Comparison of ENCODE assay signal across 29 cellular contexts in genomic region chr5:10348258-10348657, GRCh38.
"Had no signal": no experiment of that assay in that cellular context is flagged by ENCODE, and none has a peak within 500 bp of the region (broad histone marks: within the 10 kb centered on the region; RNA-seq: fewer than 3 reads in every experiment).

No MANE protein-coding gene starts in this region.

- H3K36me3 Mint-ChIP-seq: immature natural killer cell; memory B cell; mesothelial cell of epicardium; naive thymus-derived CD4-positive, alpha-beta T cell; stimulated activated naive B cell treated with anti-CD40 and anti-IgM and Interleukin-4, amounts not matched to agents 10 μg/mL and 1 μg/mL and 100 μg/mL, for 72 hours had no signal

- H3K27ac Mint-ChIP-seq: immature natural killer cell; memory B cell; mesothelial cell of epicardium; naive thymus-derived CD4-positive, alpha-beta T cell; nephron; stimulated activated naive B cell treated with anti-CD40 and anti-IgM and Interleukin-4, amounts not matched to agents 10 μg/mL and 1 μg/mL and 100 μg/mL, for 72 hours; stimulated activated naive CD8-positive, alpha-beta T cell treated with anti-CD3 and anti-CD28 coated beads, Interleukin-15, Interleukin-2, amounts not matched to agents 100 ng/mL and 50 ng/mL, for 24 hours had no signal

- H3K9me3 Mint-ChIP-seq: immature natural killer cell; memory B cell; mesothelial cell of epicardium; naive thymus-derived CD4-positive, alpha-beta T cell; nephron; stimulated activated naive B cell treated with anti-CD40 and anti-IgM and Interleukin-4, amounts not matched to agents 10 μg/mL and 1 μg/mL and 100 μg/mL, for 72 hours; stimulated activated naive CD8-positive, alpha-beta T cell treated with anti-CD3 and anti-CD28 coated beads, Interleukin-15, Interleukin-2, amounts not matched to agents 100 ng/mL and 50 ng/mL, for 24 hours had no signal

- DNase-seq: dermis blood vessel endothelial cell; effector memory CD4-positive, alpha-beta T cell; erythroblast; esophagus squamous epithelium; foreskin melanocyte; glutamatergic neuron; hypothalamus; immature natural killer cell; islet precursor cell; naive thymus-derived CD4-positive, alpha-beta T cell; occipital lobe; ovary; posterior cingulate gyrus; psoas muscle; right cardiac atrium; small intestine; stimulated activated CD4-positive, alpha-beta T cell treated with anti-CD3 and anti-CD28 coated beads, Interleukin-15, amount 100 ng/mL, for 24 hours; stimulated activated CD4-positive, alpha-beta T cell treated with anti-CD3 and anti-CD28 coated beads, Interleukin-2, amount 100 ng/mL, for 48 hours; stimulated activated naive B cell treated with anti-CD40 and anti-IgM and Interleukin-4, amounts not matched to agents 10 μg/mL and 1 μg/mL and 100 μg/mL, for 72 hours; upper lobe of left lung had no signal

- H3K27me3 ChIP-seq: esophagus squamous epithelium, ovary, tibial nerve, upper lobe of left lung had no signal

- H3K27me3 Mint-ChIP-seq: memory B cell; stimulated activated naive B cell treated with anti-CD40 and anti-IgM and Interleukin-4, amounts not matched to agents 10 μg/mL and 1 μg/mL and 100 μg/mL, for 72 hours; stimulated activated naive CD8-positive, alpha-beta T cell treated with anti-CD3 and anti-CD28 coated beads, Interleukin-15, Interleukin-2, amounts not matched to agents 100 ng/mL and 50 ng/mL, for 24 hours had no signal

- FAIRE-seq: urothelium cell line had no signal

- H3K4me3 Mint-ChIP-seq: immature natural killer cell; memory B cell; mesothelial cell of epicardium; naive thymus-derived CD4-positive, alpha-beta T cell; nephron; stimulated activated naive B cell treated with anti-CD40 and anti-IgM and Interleukin-4, amounts not matched to agents 10 μg/mL and 1 μg/mL and 100 μg/mL, for 72 hours; stimulated activated naive CD8-positive, alpha-beta T cell treated with anti-CD3 and anti-CD28 coated beads, Interleukin-15, Interleukin-2, amounts not matched to agents 100 ng/mL and 50 ng/mL, for 24 hours had no signal

- H3K36me3 ChIP-seq: esophagus squamous epithelium, ovary, thoracic aorta, tibial nerve, upper lobe of left lung had no signal

- H3K27ac ChIP-seq: coronary artery, esophagus squamous epithelium, ovary, thoracic aorta, tibial nerve, upper lobe of left lung had no signal

- H3K4me3 ChIP-seq: coronary artery, esophagus squamous epithelium, lung, ovary, psoas muscle, thoracic aorta, tibial nerve, upper lobe of left lung had no signal

- H3K9me3 ChIP-seq: esophagus squamous epithelium, ovary, psoas muscle, thoracic aorta, tibial nerve, upper lobe of left lung had no signal

- ATAC-seq: naive thymus-derived CD4-positive, alpha-beta T cell; right cardiac atrium; stimulated activated naive B cell treated with anti-CD40 and anti-IgM and Interleukin-4, amounts not matched to agents 10 μg/mL and 1 μg/mL and 100 μg/mL, for 72 hours had no signal
